11 cellular contexts compared by ENCODE assay signal in the genomic region with DNA sequence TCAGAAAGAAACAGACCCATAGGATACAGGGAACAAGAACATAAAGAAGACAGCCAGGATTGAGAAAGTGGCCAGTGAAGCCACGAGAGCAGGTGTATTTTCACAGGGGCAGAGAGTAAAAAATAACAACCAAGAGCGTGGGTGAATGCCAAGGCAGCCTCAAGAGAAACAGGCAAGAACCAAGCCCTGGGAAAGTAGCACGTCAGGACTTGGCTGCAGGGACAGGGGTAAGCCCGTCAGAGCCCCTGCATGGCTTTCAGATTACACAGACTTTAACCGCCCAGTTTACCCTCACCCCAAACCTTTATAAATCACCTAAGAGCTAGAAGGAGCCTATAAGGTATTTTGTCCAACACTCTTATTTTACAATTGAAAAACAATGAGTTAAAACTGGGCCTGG. TPM values are rescaled to one million over a fixed set of nuclear protein-coding genes. Genes with fewer than 3 reads are reported as not detected.
DNase-seq lines count a peak whose midpoint lies in the region; ATAC-seq lines count a peak whose summit lies in the region.
"Had no signal": no experiment of that assay in that cellular context is flagged by ENCODE, and none has a peak within 500 bp of the region (broad histone marks: within the 10 kb centered on the region; RNA-seq: fewer than 3 reads in every experiment).

No MANE protein-coding gene starts in this region.

- no peak overlapping the region for H2BK5ac ChIP-seq in mesenchymal stem cell (ENCODE audit: low read depth, low read length, poor library complexity, severe bottlenecking)

- H3K36me3 Mint-ChIP-seq in activated naive CD4-positive, alpha-beta T cell treated with anti-CD3 and anti-CD28 coated beads, Interleukin-2, amount 50 U/mL, for 72 hours = peaks cover 25 to 57% of the 10 kb centered on the region in 2 donors

- peak overlapping the region; percentile 99 for H2AK5ac ChIP-seq in mesenchymal stem cell (ENCODE audit: low read length, severe bottlenecking)

- H3K4me2 ChIP-seq in mesenchymal stem cell (ENCODE audit: low read length, poor library complexity, severe bottlenecking) = no peak overlapping the region

- no peaks in the 10 kb centered on the region for H3K9me3 ChIP-seq in mesenchymal stem cell (ENCODE audit: control insufficient read depth, low read length)

- H4K8ac ChIP-seq in mesenchymal stem cell (ENCODE audit: low read length) = no peak overlapping the region

- H2AFZ ChIP-seq in mesenchymal stem cell (ENCODE audit: low read depth, low read length) = no peak overlapping the region

- WGBS in mesenchymal stem cell = 97% methylated on average over 5 of the region's 5 CpGs

- peaks cover 6 to 7% of the 10 kb centered on the region in 2 donors for H3K9me3 Mint-ChIP-seq in activated naive CD4-positive, alpha-beta T cell treated with anti-CD3 and anti-CD28 coated beads, Interleukin-2, amount 50 U/mL, for 72 hours

- peak overlapping the region; percentile 75 to 88 for H3K27ac Mint-ChIP-seq in activated naive CD4-positive, alpha-beta T cell treated with anti-CD3 and anti-CD28 coated beads, Interleukin-2, amount 50 U/mL, for 72 hours

- peak in 4 of 6 experiments; percentile 13 to 66 (median 33) for DNase-seq in stimulated activated naive CD4-positive, alpha-beta T cell (lab: John Stamatoyannopoulos, UW)
- DNase-seq in stimulated activated naive CD4-positive, alpha-beta T cell treated with Interleukin-2 at 50 U/mL for 16 hours (lab: John Stamatoyannopoulos, UW) = no peak
- DNase-seq in activated naive CD4-positive, alpha-beta T cell treated with anti-CD3 and anti-CD28 coated beads, Interleukin-2, amount 50 U/mL, for 72 hours (ENCODE audit: low spot score in 2 of 2) = no peak
- DNase-seq in mesenchymal stem cell (no peak), NCI-H146 (lab: John Stamatoyannopoulos, UW) (no peak), T-helper 9 cell (no peak)
- DNase-seq in NK-92 treated with Interleukin-12 subunit alpha and Interleukin-12 subunit beta, amount 100 ng/mL, for 24 hours (lab: John Stamatoyannopoulos, UW) = no peak
- DNase-seq: DMS79 treated with DMSO at 0.1 percent for 48 hours, hypothalamus had no signal

- no peaks in the 10 kb centered on the region for H3K27me3 ChIP-seq in mesenchymal stem cell (ENCODE audit: control insufficient read depth in 1 of 2, insufficient read depth in 1 of 2, low read length in 2 of 2)

- peak overlapping the region; percentile 68 for H4K91ac ChIP-seq in mesenchymal stem cell (ENCODE audit: low read length)

- no peak overlapping the region for H3K23ac ChIP-seq in mesenchymal stem cell (ENCODE audit: low read length in 2 of 2)

- H3K79me1 ChIP-seq in mesenchymal stem cell (replicated peaks; ENCODE audit: low read length, poor library complexity, severe bottlenecking) = peaks cover 3% of the 10 kb centered on the region

- peaks cover 9% of the 10 kb centered on the region for H3K4me1 ChIP-seq in mesenchymal stem cell (ENCODE audit: control insufficient read depth, insufficient read depth, low read depth, low read length)

- peak; percentile 30 to 55 for ATAC-seq in activated naive CD4-positive, alpha-beta T cell treated with anti-CD3 and anti-CD28 coated beads, Interleukin-2, amount 50 U/mL, for 72 hours
- no peak for ATAC-seq in GM18909 (IDR thresholded peaks at IDR 0.05; ENCODE audit: poor library complexity, unreplicated experiment)

- H2BK12ac ChIP-seq in mesenchymal stem cell (ENCODE audit: low read length in 2 of 2) = peak overlapping the region in 1 of 2 experiments; percentile 77

- no peak overlapping the region for H3K4ac ChIP-seq in mesenchymal stem cell (ENCODE audit: low read depth in 1 of 2, low read length in 2 of 2)

- H3K9ac ChIP-seq in mesenchymal stem cell (ENCODE audit: low read length) = no peak overlapping the region

- H2BK120ac ChIP-seq in mesenchymal stem cell (ENCODE audit: low read depth, low read length) = peak overlapping the region; percentile 34

- H3K4me3 ChIP-seq in mesenchymal stem cell (ENCODE audit: insufficient read depth in 1 of 2, low read depth in 1 of 2, low read length in 2 of 2) = no peak overlapping the region

- peak overlapping the region; percentile 89 for H2BK15ac ChIP-seq in mesenchymal stem cell (ENCODE audit: low read depth, poor library complexity, severe bottlenecking)

- no peaks in the 10 kb centered on the region for H3K36me3 ChIP-seq in mesenchymal stem cell (ENCODE audit: control insufficient read depth in 1 of 2, insufficient read depth in 2 of 2, low read depth in 1 of 2, low read length in 2 of 2)

- peak overlapping the region in 1 of 2 experiments; percentile 33 for H3K18ac ChIP-seq in mesenchymal stem cell (ENCODE audit: low read depth in 1 of 2, low read length in 2 of 2)

- H3K14ac ChIP-seq in mesenchymal stem cell (ENCODE audit: low read length in 2 of 2) = no peak overlapping the region

- H3K27ac ChIP-seq in mesenchymal stem cell (ENCODE audit: low read length, poor library complexity, severe bottlenecking) = no peak overlapping the region
- H3K27ac ChIP-seq: HL-60 had no signal

RNA-seq across cellular contexts. Expression of gene ARL4C, which starts 43.7 kb away (rescaled TPM):
- total RNA-seq in activated naive CD4-positive, alpha-beta T cell treated with anti-CD3 and anti-CD28 coated beads, Interleukin-2, amount 50 U/mL, for 72 hours = 10 to 100 TPM; 26.1 to 50.0 TPM
- 16.2 TPM for polyA plus RNA-seq in mesenchymal stem cell (2013, experiment 1 of 2)
- polyA plus RNA-seq in mesenchymal stem cell (2013, experiment 2 of 2) = 15.9 TPM

Comparison
In these comparisons a context has a peak if more than half of its experiments do, and no peak if none do; other contexts are left out.
1. DNase-seq: peak in stimulated activated naive CD4-positive, alpha-beta T cell (4 of 6); none in stimulated activated naive CD4-positive, alpha-beta T cell treated with Interleukin-2 at 50 U/mL for 16 hours (single experiment), activated naive CD4-positive, alpha-beta T cell treated with anti-CD3 and anti-CD28 coated beads, Interleukin-2, amount 50 U/mL, for 72 hours (0 of 2), mesenchymal stem cell (single experiment), NK-92 treated with Interleukin-12 subunit alpha and Interleukin-12 subunit beta, amount 100 ng/mL, for 24 hours (single experiment), NCI-H146 (single experiment) and T-helper 9 cell (single experiment).